ENCODE assay signal across 16 cellular contexts in genomic region chr11:74647404-74647803, GRCh38.
"Had no signal": no experiment of that assay in that cellular context is flagged by ENCODE, and none has a peak within 500 bp of the region (broad histone marks: within the 10 kb centered on the region; RNA-seq: fewer than 3 reads in every experiment).

No MANE protein-coding gene starts in this region.

- H3K27me3 ChIP-seq: heart right ventricle, neutrophil, tibial nerve, uterus had no signal

- H3K27ac ChIP-seq: heart right ventricle, neutrophil, tibial nerve had no signal

- H3K4me3 Mint-ChIP-seq: activated B cell treated with CpG ODN at 0.5 μM for 24 hours; activated CD4-positive, alpha-beta memory T cell treated with anti-CD3 and anti-CD28 coated beads, Interleukin-2, amount 10 ng/mL, durations not matched to agents 7 days and 5 days; activated T-cell treated with anti-CD3 and anti-CD28 coated beads, Interleukin-2, amount 50 U/mL, for 4 hours; effector memory CD8-positive, alpha-beta T cell; immature natural killer cell; naive thymus-derived CD4-positive, alpha-beta T cell had no signal

- ATAC-seq: activated T-cell treated with anti-CD3 and anti-CD28 coated beads, Interleukin-2, amount 50 U/mL, for 4 hours; effector memory CD8-positive, alpha-beta T cell; heart right ventricle; naive thymus-derived CD4-positive, alpha-beta T cell had no signal

- DNase-seq: activated B cell treated with CpG ODN at 0.5 μM for 24 hours; activated CD4-positive, alpha-beta memory T cell treated with anti-CD3 and anti-CD28 coated beads, Interleukin-2, amount 10 ng/mL, durations not matched to agents 7 days and 5 days; activated CD4-positive, alpha-beta T cell treated with anti-CD3 and anti-CD28 coated beads for 4 hours; activated effector memory CD4-positive, alpha-beta T cell treated with Interleukin-2 at 50 U/mL for 16 hours; activated naive CD4-positive, alpha-beta T cell treated with anti-CD3 and anti-CD28 coated beads, Interleukin-2, amount 50 U/mL, for 16 hours; activated T-cell treated with anti-CD3 and anti-CD28 coated beads, Interleukin-2, amount 50 U/mL, for 4 hours; effector memory CD8-positive, alpha-beta T cell; heart right ventricle; immature natural killer cell; naive thymus-derived CD4-positive, alpha-beta T cell; stimulated activated naive CD4-positive, alpha-beta T cell; T-helper 1 cell; T-helper 9 cell; uterus had no signal

- H3K9me3 Mint-ChIP-seq: activated B cell treated with CpG ODN at 0.5 μM for 24 hours; activated CD4-positive, alpha-beta memory T cell treated with anti-CD3 and anti-CD28 coated beads, Interleukin-2, amount 10 ng/mL, durations not matched to agents 7 days and 5 days; activated T-cell treated with anti-CD3 and anti-CD28 coated beads, Interleukin-2, amount 50 U/mL, for 4 hours; effector memory CD8-positive, alpha-beta T cell; naive thymus-derived CD4-positive, alpha-beta T cell had no signal

- H3K4me1 ChIP-seq: heart right ventricle, tibial nerve, uterus had no signal

- H3K9me3 ChIP-seq: heart right ventricle, neutrophil, tibial nerve, uterus had no signal

- H3K27me3 Mint-ChIP-seq: activated B cell treated with CpG ODN at 0.5 μM for 24 hours; activated CD4-positive, alpha-beta memory T cell treated with anti-CD3 and anti-CD28 coated beads, Interleukin-2, amount 10 ng/mL, durations not matched to agents 7 days and 5 days; effector memory CD8-positive, alpha-beta T cell; naive thymus-derived CD4-positive, alpha-beta T cell had no signal

- H3K36me3 ChIP-seq: uterus had no signal

- H3K27ac Mint-ChIP-seq: activated B cell treated with CpG ODN at 0.5 μM for 24 hours; activated CD4-positive, alpha-beta memory T cell treated with anti-CD3 and anti-CD28 coated beads, Interleukin-2, amount 10 ng/mL, durations not matched to agents 7 days and 5 days; effector memory CD8-positive, alpha-beta T cell; immature natural killer cell; naive thymus-derived CD4-positive, alpha-beta T cell had no signal

- H3K4me1 Mint-ChIP-seq: activated B cell treated with CpG ODN at 0.5 μM for 24 hours; activated CD4-positive, alpha-beta memory T cell treated with anti-CD3 and anti-CD28 coated beads, Interleukin-2, amount 10 ng/mL, durations not matched to agents 7 days and 5 days; immature natural killer cell; naive thymus-derived CD4-positive, alpha-beta T cell had no signal

- H3K4me3 ChIP-seq: heart right ventricle, tibial nerve, uterus had no signal
